Comparison of ENCODE assay signal across 10 cellular contexts in the genomic region with DNA sequence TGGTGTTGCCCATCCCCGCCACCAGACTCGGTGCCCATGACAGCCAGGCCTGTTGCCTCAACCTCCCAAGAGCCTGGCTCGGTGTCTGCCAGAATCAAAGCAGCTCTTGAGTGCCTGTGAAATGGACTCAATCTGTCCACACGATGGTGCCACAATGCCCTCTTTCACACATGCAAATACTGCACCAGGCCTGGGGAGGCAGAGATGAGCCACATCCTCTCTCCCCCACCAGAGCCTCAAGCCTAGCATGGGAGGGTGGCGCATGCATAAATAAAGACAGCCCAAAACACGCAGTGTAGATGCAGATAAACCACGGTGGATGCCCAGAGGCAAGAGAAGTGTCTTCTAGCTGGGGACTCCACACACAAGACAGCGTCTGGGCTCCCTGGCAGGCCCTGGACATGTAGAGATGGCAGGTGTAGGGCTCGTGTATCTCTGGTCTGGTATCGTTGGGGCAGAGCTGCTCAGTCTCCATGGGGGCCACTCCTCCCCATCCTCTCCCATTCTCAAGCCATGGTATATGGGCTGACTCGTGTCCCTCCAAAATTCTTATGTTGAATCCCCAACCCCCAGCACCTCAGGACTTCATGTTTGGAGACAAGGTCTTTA.
DNase-seq lines count a peak whose midpoint lies in the region; ATAC-seq and TF ChIP-seq lines count a peak whose summit lies in the region.
"Had no signal": no experiment of that assay in that cellular context is flagged by ENCODE, and none has a peak within 500 bp of the region (broad histone marks: within the 10 kb centered on the region; RNA-seq: fewer than 3 reads in every experiment).

No MANE protein-coding gene starts in this region.

- no peak overlapping the region for H3K4me2 ChIP-seq in Loucy (ENCODE audit: low read depth, low read length, poor library complexity, severe bottlenecking)

- no peaks in the 10 kb centered on the region for H3K9me3 Mint-ChIP-seq in activated T-helper 1 cell treated with anti-CD3 and anti-CD28 coated beads, Interleukin-12 subunit alpha, Interleukin-12 subunit beta, Interleukin-2, Interleukin-4 antibody, amounts not matched to agents 30 ng/mL and 10 ng/mL and 1 ng/mL, durations not matched to agents 14 hours and 24 hours and 36 hours
- H3K9me3 Mint-ChIP-seq: stimulated activated naive CD8-positive, alpha-beta T cell treated with anti-CD3 and anti-CD28 coated beads, Interleukin-15, Interleukin-2, amounts not matched to agents 100 ng/mL and 50 ng/mL, for 24 hours had no signal

- intact Hi-C loops in activated T-helper 1 cell treated with anti-CD3 and anti-CD28 coated beads, Interleukin-12 subunit alpha, Interleukin-12 subunit beta, Interleukin-2, Interleukin-4 antibody, amounts not matched to agents 30 ng/mL and 10 ng/mL and 1 ng/mL, durations not matched to agents 14 hours and 24 hours and 36 hours (cut with micrococcal nuclease), result loop anchor here (1.0 to 5.0 kb wide), 4 partner anchors 48 to 193 kb away; no protein-coding TSS in a partner anchor
- intact Hi-C loops in left cardiac atrium (cut with DNase I), result no loop called here

- ATAC-seq in GM21528 (IDR thresholded peaks at IDR 0.05; ENCODE audit: low FRiP score, unreplicated experiment) (peak; percentile 95), left cardiac atrium (no peak)

- no peak overlapping the region for H3K4me3 Mint-ChIP-seq in activated T-helper 1 cell treated with anti-CD3 and anti-CD28 coated beads, Interleukin-12 subunit alpha, Interleukin-12 subunit beta, Interleukin-2, Interleukin-4 antibody, amounts not matched to agents 30 ng/mL and 10 ng/mL and 1 ng/mL, durations not matched to agents 14 hours and 24 hours and 36 hours
- H3K4me3 Mint-ChIP-seq: IgD-negative memory B cell; stimulated activated naive CD8-positive, alpha-beta T cell treated with anti-CD3 and anti-CD28 coated beads, Interleukin-15, Interleukin-2, amounts not matched to agents 100 ng/mL and 50 ng/mL, for 24 hours had no signal

- H3K9ac ChIP-seq in Loucy (ENCODE audit: low read depth, low read length, poor library complexity, severe bottlenecking), result no peak overlapping the region

- H3K36me3 Mint-ChIP-seq in activated T-helper 1 cell treated with anti-CD3 and anti-CD28 coated beads, Interleukin-12 subunit alpha, Interleukin-12 subunit beta, Interleukin-2, Interleukin-4 antibody, amounts not matched to agents 30 ng/mL and 10 ng/mL and 1 ng/mL, durations not matched to agents 14 hours and 24 hours and 36 hours (ENCODE audit: low read depth), result peaks cover 12% of the 10 kb centered on the region
- H3K36me3 Mint-ChIP-seq: IgD-negative memory B cell had no signal

- H3K27me3 Mint-ChIP-seq in activated T-helper 1 cell treated with anti-CD3 and anti-CD28 coated beads, Interleukin-12 subunit alpha, Interleukin-12 subunit beta, Interleukin-2, Interleukin-4 antibody, amounts not matched to agents 30 ng/mL and 10 ng/mL and 1 ng/mL, durations not matched to agents 14 hours and 24 hours and 36 hours (ENCODE audit: insufficient read depth), result no peaks in the 10 kb centered on the region
- H3K27me3 Mint-ChIP-seq: IgD-negative memory B cell; stimulated activated naive CD8-positive, alpha-beta T cell treated with anti-CD3 and anti-CD28 coated beads, Interleukin-15, Interleukin-2, amounts not matched to agents 100 ng/mL and 50 ng/mL, for 24 hours had no signal

- H3K9me2 ChIP-seq in Loucy (replicated peaks; ENCODE audit: low read depth, low read length), result no peaks in the 10 kb centered on the region

- no peak overlapping the region for H3K27ac Mint-ChIP-seq in activated T-helper 1 cell treated with anti-CD3 and anti-CD28 coated beads, Interleukin-12 subunit alpha, Interleukin-12 subunit beta, Interleukin-2, Interleukin-4 antibody, amounts not matched to agents 30 ng/mL and 10 ng/mL and 1 ng/mL, durations not matched to agents 14 hours and 24 hours and 36 hours
- H3K27ac Mint-ChIP-seq: IgD-negative memory B cell; stimulated activated naive CD8-positive, alpha-beta T cell treated with anti-CD3 and anti-CD28 coated beads, Interleukin-15, Interleukin-2, amounts not matched to agents 100 ng/mL and 50 ng/mL, for 24 hours had no signal

- in situ Hi-C loops in brain microvascular endothelial cell (cut with HindIII; ENCODE audit: low pct_ligation_motif_present, low sequenced_read_pairs), result no loop called here

- TF ChIP-seq CTCF in GM10266 (IDR thresholded peaks at IDR 0.05; ENCODE audit: control insufficient read depth, insufficient read depth, low read depth, missing control alignments) (peak; percentile 43), Loucy (conservative IDR thresholded peaks at IDR 0.05; ENCODE audit: low read length) (peak; percentile 71), brain microvascular endothelial cell (IDR thresholded peaks at IDR 0.05; ENCODE audit: low read depth, low read length, missing control alignments) (no peak)

- H3K27ac ChIP-seq in brain microvascular endothelial cell, result no peak overlapping the region

- no peaks in the 10 kb centered on the region for H3K79me2 ChIP-seq in Loucy (ENCODE audit: insufficient read depth, low read length)

- H3K4me1 ChIP-seq in Loucy (ENCODE audit: insufficient read depth, low read length, poor library complexity, severe bottlenecking), result no peaks in the 10 kb centered on the region

- H2AFZ ChIP-seq in Loucy (ENCODE audit: low read length), result no peak overlapping the region

- H3K4me3 ChIP-seq in Loucy (ENCODE audit: low read length, poor library complexity, severe bottlenecking), result no peak overlapping the region
- no peak overlapping the region for H3K4me3 ChIP-seq in brain microvascular endothelial cell (ENCODE audit: low read depth, low read length)

- H4K20me1 ChIP-seq in Loucy (ENCODE audit: insufficient read depth, low read length, poor library complexity, severe bottlenecking), result no peaks in the 10 kb centered on the region

- no peaks in the 10 kb centered on the region for H3F3A ChIP-seq in Loucy (ENCODE audit: low read depth)

- peaks cover 20% of the 10 kb centered on the region for H3K4me1 Mint-ChIP-seq in activated T-helper 1 cell treated with anti-CD3 and anti-CD28 coated beads, Interleukin-12 subunit alpha, Interleukin-12 subunit beta, Interleukin-2, Interleukin-4 antibody, amounts not matched to agents 30 ng/mL and 10 ng/mL and 1 ng/mL, durations not matched to agents 14 hours and 24 hours and 36 hours (ENCODE audit: low read depth)
- H3K4me1 Mint-ChIP-seq: IgD-negative memory B cell had no signal

- no peaks in the 10 kb centered on the region for H3K9me3 ChIP-seq in Loucy (ENCODE audit: insufficient read depth, low read depth, low read length)

- no peaks in the 10 kb centered on the region for H3K36me3 ChIP-seq in Loucy (ENCODE audit: insufficient read depth, low read length)
- no peaks in the 10 kb centered on the region for H3K36me3 ChIP-seq in brain microvascular endothelial cell (replicated peaks)

- H3K27me3 ChIP-seq in Loucy (ENCODE audit: insufficient read depth, low read length, poor library complexity, severe bottlenecking) (no peaks in the 10 kb centered on the region), brain microvascular endothelial cell (replicated peaks) (no peaks in the 10 kb centered on the region)

- peak; percentile 59 for DNase-seq in GM10266 (ENCODE audit: extremely low spot score)
- DNase-seq in activated T-helper 1 cell treated with anti-CD3 and anti-CD28 coated beads, Interleukin-12 subunit alpha, Interleukin-12 subunit beta, Interleukin-2, Interleukin-4 antibody, amounts not matched to agents 30 ng/mL and 10 ng/mL and 1 ng/mL, durations not matched to agents 14 hours and 24 hours and 36 hours (ENCODE audit: low spot score), result peak; percentile 46
- DNase-seq in stimulated activated CD8-positive, alpha-beta memory T cell treated with anti-CD3 and anti-CD28 coated beads, Interleukin-2, amount 100 ng/mL, for 1 hour (ENCODE audit: low read depth in 2 of 2), result peak; percentile 4 to 14
- no peak for DNase-seq in brain microvascular endothelial cell
- DNase-seq in left cardiac atrium, result no peak
- DNase-seq in dedifferentiated amniotic fluid mesenchymal stem cell (ENCODE audit: extremely low spot score), result no peak

Comparison
In these comparisons a context has a peak if more than half of its experiments do, and no peak if none do; other contexts are left out.
1. DNase-seq: peak in GM10266 (single experiment), activated T-helper 1 cell treated with anti-CD3 and anti-CD28 coated beads, Interleukin-12 subunit alpha, Interleukin-12 subunit beta, Interleukin-2, Interleukin-4 antibody, amounts not matched to agents 30 ng/mL and 10 ng/mL and 1 ng/mL, durations not matched to agents 14 hours and 24 hours and 36 hours (single experiment) and stimulated activated CD8-positive, alpha-beta memory T cell treated with anti-CD3 and anti-CD28 coated beads, Interleukin-2, amount 100 ng/mL, for 1 hour (2 of 2); none in brain microvascular endothelial cell (single experiment), left cardiac atrium (single experiment) and dedifferentiated amniotic fluid mesenchymal stem cell (single experiment).